In genomic region chr6:33977606-33978438, GRCh38 we compare ENCODE assay signal across 24 cellular contexts.
DNase-seq lines count a peak whose midpoint lies in the region; FAIRE-seq and TF ChIP-seq lines count a peak whose summit lies in the region.
"Had no signal": no experiment of that assay in that cellular context is flagged by ENCODE, and none has a peak within 500 bp of the region (broad histone marks: within the 10 kb centered on the region; RNA-seq: fewer than 3 reads in every experiment).

No MANE protein-coding gene starts in this region.

- no peaks in the 10 kb centered on the region for H3K79me1 ChIP-seq in H1 (ENCODE audit: low read depth, low read length)

- no peak overlapping the region for H3K18ac ChIP-seq in H1 (ENCODE audit: extremely low read depth, low read length)

- no peak overlapping the region for H4K91ac ChIP-seq in H1 (replicated peaks; ENCODE audit: insufficient read length, low read length)

- in situ Hi-C loops in ACHN (cut with HindIII; ENCODE audit: low pct_ligation_motif_present, low pct_unique_long_range_greater_than_20kb, low sequenced_read_pairs), result no loop called here

- POLR2A ChIA-PET in H1 (lab: Charles Lee; ENCODE audit: partially characterized antibody), result interaction anchor here (1.7 kb wide), 1 partner anchor 11 kb away, joined by 3 read pairs; no protein-coding TSS in a partner anchor

- no peak overlapping the region for H4K5ac ChIP-seq in H1 (ENCODE audit: insufficient read length, low read depth, low read length)

- H3K79me2 ChIP-seq in Karpas-422 (ENCODE audit: low read length), result no peaks in the 10 kb centered on the region
- no peaks in the 10 kb centered on the region for H3K79me2 ChIP-seq in H1 (ENCODE audit: control insufficient read depth in 1 of 2, insufficient read depth in 2 of 2, low read length in 2 of 2)
- H3K79me2 ChIP-seq: hepatocyte, parathyroid adenoma had no signal

- TF ChIP-seq CTCF in H1 (IDR thresholded peaks at IDR 0.05; ENCODE audit: control extremely low read depth in 1 of 3, insufficient read depth in 1 of 3, low read depth in 1 of 3, low read length in 3 of 3), result no peak

- CTCF ChIA-PET in H1 (lab: Charles Lee; ENCODE audit: partially characterized antibody), result interaction anchor here (0.9 to 11.9 kb wide), 5 partner anchors 8 to 50 kb away, joined by 3 to 98 read pairs (median 5); no protein-coding TSS in a partner anchor

- no peak for TF ChIP-seq EP300 in H1 (IDR thresholded peaks at IDR 0.05; ENCODE audit: borderline replicate concordance in 1 of 2, low read depth in 2 of 2, low read length in 2 of 2)

- H2BK15ac ChIP-seq in H1 (ENCODE audit: low read length), result 0 out of 2 replicates have a peak overlapping the region, but pooled peaks have one; percentile 31

- no peak for TF ChIP-seq POLR2A in H1 (IDR thresholded peaks at IDR 0.05; ENCODE audit: control extremely low read depth in 1 of 2, low read depth in 2 of 2, low read length in 2 of 2)

- no peak overlapping the region for H3K56ac ChIP-seq in H1 (replicated peaks; ENCODE audit: insufficient read length, low read depth, low read length)

- H4K20me1 ChIP-seq in Karpas-422 (ENCODE audit: insufficient read depth, low read depth, low read length) (no peaks in the 10 kb centered on the region), H1 (replicated peaks in 1 of 2; ENCODE audit: control insufficient read depth in 1 of 2, insufficient read depth in 2 of 2, low read length in 2 of 2) (peaks cover 0 to 2% of the 10 kb centered on the region in 2 experiments)

- H3K9me3 ChIP-seq in Karpas-422 (ENCODE audit: low read length) (no peaks in the 10 kb centered on the region), H1 (ENCODE audit: insufficient read depth in 2 of 2, low read depth in 1 of 2, low read length in 1 of 2) (no peaks in the 10 kb centered on the region)
- H3K9me3 ChIP-seq: body of pancreas, sigmoid colon, SJCRH30 had no signal

- no peaks in the 10 kb centered on the region for H3K36me3 ChIP-seq in Karpas-422 (ENCODE audit: insufficient read depth, low read length)
- H3K36me3 ChIP-seq in H1 (ENCODE audit: control insufficient read depth in 2 of 4, insufficient read depth in 4 of 4, low read length in 3 of 4), result no peaks in the 10 kb centered on the region
- H3K36me3 ChIP-seq: esophagus muscularis mucosa, sigmoid colon, SJCRH30 had no signal

- no peaks in the 10 kb centered on the region for H3K4me1 ChIP-seq in Karpas-422 (ENCODE audit: low read length)
- peaks cover 2 to 12% (median 3%) of the 10 kb centered on the region in 4 experiments; a peak in 5 of 7 replicates for H3K4me1 ChIP-seq in H1 (replicated peaks in 1 of 4; ENCODE audit: control insufficient read depth in 3 of 4, insufficient read depth in 4 of 4, low read length in 3 of 4)
- H3K4me1 ChIP-seq: esophagus muscularis mucosa, parathyroid adenoma, sigmoid colon, SJCRH30 had no signal

- H3K9ac ChIP-seq in Karpas-422 (ENCODE audit: low read length) (no peak overlapping the region), H1 (replicated peaks in 1 of 4; ENCODE audit: extremely low read depth in 1 of 4, low read depth in 3 of 4, low read length in 3 of 4) (no peak overlapping the region; a peak in 1 of 7 replicates)
- H3K9ac ChIP-seq: parathyroid adenoma had no signal

- H3K4me2 ChIP-seq in Karpas-422 (ENCODE audit: low read depth, low read length, poor library complexity, severe bottlenecking) (no peak overlapping the region), H1 (ENCODE audit: insufficient read depth in 1 of 2, low read depth in 2 of 2, low read length in 2 of 2) (no peak overlapping the region)
- H3K4me2 ChIP-seq: hepatocyte had no signal

- intact Hi-C loops in posterior vena cava (cut with DNase I), result no loop called here

- DNase-seq in NCI-H2171 treated with DMSO at 0.1 percent for 48 hours (lab: John Stamatoyannopoulos, UW) (peak; percentile 45), NCI-H2171 (lab: John Stamatoyannopoulos, UW) (no peak), Karpas-422 (peak; percentile 25), H1 (ENCODE audit: low read depth in 1 of 2, low spot score in 2 of 2) (peak in 1 of 2 experiments; percentile 37), posterior vena cava (ENCODE audit: low spot score) (peak; percentile 62), ACHN (no peak), NCI-H1930 (lab: John Stamatoyannopoulos, UW) (no peak)
- DNase-seq in stimulated activated naive CD4-positive, alpha-beta T cell treated with Interleukin-2 at 50 U/mL for 16 hours (lab: John Stamatoyannopoulos, UW), result no peak
- DNase-seq: activated CD4-positive, alpha-beta T cell treated with anti-CD3 and anti-CD28 coated beads, Interleukin-2, amount 10 ng/mL, durations not matched to agents 24 days and 14 days; AML-193; CD8-positive, alpha-beta T cell; GOT3; immature natural killer cell; Kasumi-1; sigmoid colon; SJCRH30; stimulated activated CD4-positive, alpha-beta T cell treated with anti-CD3 and anti-CD28 coated beads, Interleukin-15, amount 100 ng/mL, for 24 hours had no signal

- no peak for TF ChIP-seq RAD21 in H1 (IDR thresholded peaks at IDR 0.05 in 1 of 2, conservative IDR thresholded peaks at IDR 0.05 in 1 of 2; ENCODE audit: low read depth in 2 of 2, low read length in 2 of 2)

- H2BK120ac ChIP-seq in H1 (replicated peaks; ENCODE audit: low read depth, low read length), result no peak overlapping the region

- H3K23me2 ChIP-seq in H1 (ENCODE audit: low read depth, low read length), result no peaks in the 10 kb centered on the region; the same call in 1 of the 2 replicates

- H3K27me3 ChIP-seq in Karpas-422 (ENCODE audit: low read length), result no peaks in the 10 kb centered on the region
- H3K27me3 ChIP-seq in H1 (replicated peaks in 1 of 4; ENCODE audit: control insufficient read depth in 3 of 4, extremely low read depth in 1 of 4, insufficient read depth in 3 of 4, low read length in 3 of 4), result peaks cover 5 to 14% (median 11%) of the 10 kb centered on the region in 4 experiments
- H3K27me3 ChIP-seq: body of pancreas, SJCRH30 had no signal

- no peak overlapping the region for H4K8ac ChIP-seq in H1 (ENCODE audit: extremely low read depth, insufficient read depth, low read length)

- H3K4me3 ChIP-seq in Karpas-422 (ENCODE audit: low read length) (no peak overlapping the region), H1 (ENCODE audit: extremely low read depth in 1 of 4, insufficient read depth in 2 of 4, low read depth in 3 of 4, low read length in 4 of 4) (no peak overlapping the region; a peak in 2 of 8 replicates)
- H3K4me3 ChIP-seq: body of pancreas, esophagus muscularis mucosa, hepatocyte, sigmoid colon, SJCRH30 had no signal

- H2BK5ac ChIP-seq in H1 (ENCODE audit: low read depth, low read length), result no peak overlapping the region

- H2AK5ac ChIP-seq in H1 (ENCODE audit: low read depth, low read length), result no peak overlapping the region

- no peak overlapping the region for H3K4ac ChIP-seq in H1 (replicated peaks; ENCODE audit: insufficient read length, low read depth, low read length)

- no peak overlapping the region for H3K23ac ChIP-seq in H1 (ENCODE audit: insufficient read length)

- no peak overlapping the region for H2AFZ ChIP-seq in Karpas-422 (ENCODE audit: low read length)
- H2AFZ ChIP-seq in H1 (ENCODE audit: low read length), result no peak overlapping the region
- H2AFZ ChIP-seq: hepatocyte, parathyroid adenoma had no signal

- H3K14ac ChIP-seq in H1 (ENCODE audit: insufficient read length), result no peak overlapping the region

- no peak overlapping the region for H2BK12ac ChIP-seq in H1 (ENCODE audit: low read depth, low read length)

- H3K27ac ChIP-seq in Karpas-422 (ENCODE audit: low read length) (no peak overlapping the region), H1 (ENCODE audit: low read depth, low read length) (no peak overlapping the region)
- H3K27ac ChIP-seq: 22Rv1, body of pancreas, esophagus muscularis mucosa, hepatocyte, parathyroid adenoma, sigmoid colon, SJCRH30 had no signal

- 90% methylated on average over 16 of the region's 16 CpGs; no CpG with 5 or more reads in 1 of the 2 experiments for WGBS in H1 (ENCODE audit: extremely low coverage in 1 of 2, insufficient coverage in 1 of 2, insufficient read length in 1 of 2, insufficient replicate concordance in 2 of 2, low coverage in 1 of 2, low lambda C conversion rate in 2 of 2, missing lambda C conversion rate in 1 of 2), 2 experiments

- H2BK20ac ChIP-seq in H1 (ENCODE audit: low read length), result peak overlapping the region; percentile 5; the same call in 1 of the 2 replicates

- no peak for FAIRE-seq in H1 (lab: Jason Lieb, UNC)
- FAIRE-seq: frontal cortex, G401.6 had no signal

- no peaks in the 10 kb centered on the region for H3K9me2 ChIP-seq in Karpas-422 (replicated peaks; ENCODE audit: insufficient read depth, low read length)

TF ChIP-seq in H1, 55 proteins besides CTCF, POLR2A, EP300 and RAD21:
- TF ChIP-seq SP2 (IDR thresholded peaks at IDR 0.05; ENCODE audit: low read length), result no peak
- TF ChIP-seq KDM1A (IDR thresholded peaks at IDR 0.05; ENCODE audit: borderline replicate concordance, low read length), result peak; percentile 57; the same call in 1 of the 2 replicates

Comparison
In these comparisons a context has a peak if more than half of its experiments do, and no peak if none do; other contexts are left out.
1. DNase-seq: peak in NCI-H2171 treated with DMSO at 0.1 percent for 48 hours (single experiment), Karpas-422 (single experiment) and posterior vena cava (single experiment); none in NCI-H2171 (single experiment), ACHN (single experiment), stimulated activated naive CD4-positive, alpha-beta T cell treated with Interleukin-2 at 50 U/mL for 16 hours (single experiment) and NCI-H1930 (0 of 2).